9 cellular contexts compared by ENCODE assay signal in genomic region chr1:113041569-113042335, GRCh38. TPM values are rescaled to one million over a fixed set of nuclear protein-coding genes. Genes with fewer than 3 reads are reported as not detected.
DNase-seq lines count a peak whose midpoint lies in the region; ATAC-seq and TF ChIP-seq lines count a peak whose summit lies in the region.
"Had no signal": no experiment of that assay in that cellular context is flagged by ENCODE, and none has a peak within 500 bp of the region (broad histone marks: within the 10 kb centered on the region; RNA-seq: fewer than 3 reads in every experiment).

No MANE protein-coding gene starts in this region.

- CTCF ChIA-PET in mammary epithelial cell (lab: Charles Lee; ENCODE audit: low non-redundant PET), result interaction anchor here (0.7 to 0.9 kb wide), 2 partner anchors 93 to 160 kb away, joined by 6 to 17 read pairs; no protein-coding TSS in a partner anchor

- H3K27me3 Mint-ChIP-seq in mesothelial cell of epicardium (ENCODE audit: low read depth), result no peaks in the 10 kb centered on the region

- peak overlapping the region; percentile 56 for H3K9ac ChIP-seq in mammary epithelial cell (ENCODE audit: insufficient read depth, low read length)

- H3K4me1 Mint-ChIP-seq in mesothelial cell of epicardium, result peaks cover 39% of the 10 kb centered on the region

- H2AFZ ChIP-seq in mammary epithelial cell (ENCODE audit: low read depth, low read length), result peak overlapping the region; percentile 75

- peak in 9 of 14 donors; percentile 14 to 75 (median 37) for DNase-seq in C1 segment of cervical spinal cord (lab: John Stamatoyannopoulos, UW)
- no peak for DNase-seq in mammary epithelial cell
- no peak for DNase-seq in mesothelial cell of epicardium (ENCODE audit: low spot score in 2 of 2, unreplicated experiment in 2 of 2)
- no peak for DNase-seq in upper lobe of right lung
- no peak for DNase-seq in ascending aorta (ENCODE audit: low spot score in 2 of 2)
- DNase-seq in stimulated activated CD4-positive, alpha-beta T cell treated with anti-CD3 and anti-CD28 coated beads, Interleukin-4, amount 100 ng/mL, for 4 hours, result no peak

- H3K4me3 ChIP-seq in mammary epithelial cell (replicated peaks in 1 of 3; ENCODE audit: insufficient read depth in 1 of 3, low read depth in 2 of 3, low read length in 3 of 3) (no peak overlapping the region), upper lobe of right lung (no peak overlapping the region), ascending aorta (no peak overlapping the region)
- H3K4me3 ChIP-seq: heart left ventricle had no signal

- H3K4me1 ChIP-seq in mammary epithelial cell (ENCODE audit: insufficient read depth, low read length), result peaks cover 34% of the 10 kb centered on the region
- H3K4me1 ChIP-seq in upper lobe of right lung, result peaks cover 4% of the 10 kb centered on the region
- peaks cover 0 to 5% of the 10 kb centered on the region in 2 donors for H3K4me1 ChIP-seq in ascending aorta

- H3K27ac ChIP-seq in mammary epithelial cell (ENCODE audit: insufficient read depth, low read depth, low read length), result peak overlapping the region; percentile 79
- no peak overlapping the region for H3K27ac ChIP-seq in upper lobe of right lung
- no peak overlapping the region for H3K27ac ChIP-seq in ascending aorta
- H3K27ac ChIP-seq: heart left ventricle had no signal

- H3K27me3 ChIP-seq in mammary epithelial cell (ENCODE audit: insufficient read depth, low read length), result no peaks in the 10 kb centered on the region
- H3K27me3 ChIP-seq in upper lobe of right lung, result no peaks in the 10 kb centered on the region
- H3K27me3 ChIP-seq in ascending aorta, result no peaks in the 10 kb centered on the region
- H3K27me3 ChIP-seq: heart left ventricle had no signal

- H3K36me3 ChIP-seq in mammary epithelial cell (ENCODE audit: insufficient read depth, low read length), result no peaks in the 10 kb centered on the region
- no peaks in the 10 kb centered on the region for H3K36me3 ChIP-seq in upper lobe of right lung
- H3K36me3 ChIP-seq in ascending aorta, result no peaks in the 10 kb centered on the region
- H3K36me3 ChIP-seq: heart left ventricle had no signal

- peak overlapping the region; percentile 68 for H3K4me2 ChIP-seq in mammary epithelial cell (ENCODE audit: insufficient read depth, low read depth, low read length)

- H3K36me3 Mint-ChIP-seq in mesothelial cell of epicardium, result no peaks in the 10 kb centered on the region

- WGBS in mammary epithelial cell (ENCODE audit: low coverage, missing lambda C conversion rate), result 54% methylated on average over 1 of the region's 1 CpG

- H3K27ac Mint-ChIP-seq in mesothelial cell of epicardium, result peak overlapping the region; percentile 74

- in situ Hi-C loops in mammary epithelial cell (cut with MboI; ENCODE audit: low sequenced_read_pairs in 2 of 2), result loop anchor here (5.0 to 10.0 kb wide), 5 partner anchors 84 to 234 kb away; partner anchors contain the start of gene SLC16A1 (in 1 of the 2)

- no peaks in the 10 kb centered on the region for H3K9me3 Mint-ChIP-seq in mesothelial cell of epicardium

- H3K9me3 ChIP-seq in mammary epithelial cell (replicated peaks; ENCODE audit: insufficient read depth, low read length) (no peaks in the 10 kb centered on the region), upper lobe of right lung (no peaks in the 10 kb centered on the region), ascending aorta (no peaks in the 10 kb centered on the region)
- H3K9me3 ChIP-seq: heart left ventricle had no signal

- BruUV-seq in mammary epithelial cell (replicated peaks; lab: Mats Ljungman, UMichigan), result no TSS peak

- H3K4me3 Mint-ChIP-seq in mesothelial cell of epicardium, result no peak overlapping the region

- dilution Hi-C loops in mammary epithelial cell (cut with HindIII; ENCODE audit: low sequenced_read_pairs), result loop anchor here (5.0 kb wide), 3 partner anchors 94 to 324 kb away; partner anchors contain the start of gene PPM1J

- H4K20me1 ChIP-seq in mammary epithelial cell (ENCODE audit: insufficient read depth, low read length), result no peaks in the 10 kb centered on the region

- TF ChIP-seq CTCF in mammary epithelial cell (conservative IDR thresholded peaks at IDR 0.05 in 1 of 2, IDR thresholded peaks at IDR 0.05 in 1 of 2; ENCODE audit: extremely low read depth in 1 of 2, insufficient read depth in 1 of 2, low read depth in 1 of 2, low read length in 2 of 2), result no peak
- no peak for TF ChIP-seq CTCF in mesothelial cell of epicardium (IDR thresholded peaks at IDR 0.05; ENCODE audit: unreplicated experiment)
- TF ChIP-seq CTCF in upper lobe of right lung (IDR thresholded peaks at IDR 0.05), result no peak
- no peak for TF ChIP-seq CTCF in ascending aorta (IDR thresholded peaks at IDR 0.05)

- intact Hi-C loops in mammary epithelial cell (cut with micrococcal nuclease), result loop anchor here (1.0 kb wide), 4 partner anchors 86 to 325 kb away; no protein-coding TSS in a partner anchor
- intact Hi-C loops in upper lobe of right lung (cut with DNase I), result loop anchor here (5.0 kb wide), 1 partner anchor 159 kb away; no protein-coding TSS in a partner anchor
- intact Hi-C loops in ascending aorta (cut with DNase I), result loop anchor here (1.0 to 2.0 kb wide), 4 partner anchors 87 to 325 kb away; no protein-coding TSS in a partner anchor

- no peaks in the 10 kb centered on the region for H3K79me2 ChIP-seq in mammary epithelial cell (ENCODE audit: insufficient read depth, low read length)

- ATAC-seq in HG02852 (IDR thresholded peaks at IDR 0.05; ENCODE audit: unreplicated experiment), result peak; percentile 31
- no peak for ATAC-seq in HG03442 (IDR thresholded peaks at IDR 0.05; ENCODE audit: unreplicated experiment)
- ATAC-seq in upper lobe of right lung, result no peak

RNA-seq across cellular contexts. Expression of gene LRIG2, which starts 31.2 kb away (rescaled TPM):
- total RNA-seq in mammary epithelial cell (10 to 100 TPM; 11.6 to 17.3 TPM), mesothelial cell of epicardium (29.3 to 31.0 TPM (median 29.9 TPM) in 3 replicates), upper lobe of right lung (10.9 TPM), ascending aorta (16.1 TPM)
- 4.6 TPM for polyA plus RNA-seq in mammary epithelial cell
- polyA minus RNA-seq in mammary epithelial cell, result 7.1 TPM

Comparison
In these comparisons a context has a peak if more than half of its experiments do, and no peak if none do; other contexts are left out.
1. DNase-seq: peak in C1 segment of cervical spinal cord (9 of 14); none in mammary epithelial cell (single experiment), mesothelial cell of epicardium (0 of 2), upper lobe of right lung (single experiment), ascending aorta (0 of 2) and stimulated activated CD4-positive, alpha-beta T cell treated with anti-CD3 and anti-CD28 coated beads, Interleukin-4, amount 100 ng/mL, for 4 hours (0 of 2).